9 cellular contexts compared by ENCODE assay signal in the genomic region with DNA sequence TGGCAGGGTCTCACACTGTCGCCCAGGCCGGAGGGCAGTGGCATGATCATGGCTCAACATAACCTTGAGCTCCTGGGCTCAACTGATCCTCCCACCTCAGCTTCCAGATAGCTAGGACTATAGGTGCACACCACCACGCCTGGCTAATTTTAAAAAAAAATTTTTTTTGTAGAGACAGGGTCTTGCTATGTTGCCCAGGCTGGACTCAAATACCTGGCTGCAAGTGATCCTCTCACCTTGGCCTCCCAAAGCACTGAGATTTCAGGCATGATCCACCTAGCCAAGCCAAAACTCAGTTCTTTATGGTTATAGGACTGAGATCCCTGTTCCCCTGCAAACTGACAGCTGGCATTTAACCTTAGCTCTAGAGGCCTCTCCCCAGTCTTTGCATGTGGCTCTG.
"Had no signal": no experiment of that assay in that cellular context is flagged by ENCODE, and none has a peak within 500 bp of the region (broad histone marks: within the 10 kb centered on the region; RNA-seq: fewer than 3 reads in every experiment).

No MANE protein-coding gene starts in this region.

- H3K9me3 Mint-ChIP-seq: H9, HFFc6 had no signal

- H3K4me3 ChIP-seq: GM23248 had no signal

- H2AFZ ChIP-seq: GM23248 had no signal

- H3K9ac ChIP-seq: GM23248, KMS-11 had no signal

- H3K27ac Mint-ChIP-seq: H9 had no signal

- H3K27ac ChIP-seq: GM23248, HL-60, KMS-11 had no signal

- H3K4me3 Mint-ChIP-seq: H9 had no signal

- DNase-seq: GM23248, GOT3, H9, HCEC 1CT, HFFc6, IMR-90, KBM-7 had no signal

- H3K4me2 ChIP-seq: KMS-11 had no signal
